In the genomic region with DNA sequence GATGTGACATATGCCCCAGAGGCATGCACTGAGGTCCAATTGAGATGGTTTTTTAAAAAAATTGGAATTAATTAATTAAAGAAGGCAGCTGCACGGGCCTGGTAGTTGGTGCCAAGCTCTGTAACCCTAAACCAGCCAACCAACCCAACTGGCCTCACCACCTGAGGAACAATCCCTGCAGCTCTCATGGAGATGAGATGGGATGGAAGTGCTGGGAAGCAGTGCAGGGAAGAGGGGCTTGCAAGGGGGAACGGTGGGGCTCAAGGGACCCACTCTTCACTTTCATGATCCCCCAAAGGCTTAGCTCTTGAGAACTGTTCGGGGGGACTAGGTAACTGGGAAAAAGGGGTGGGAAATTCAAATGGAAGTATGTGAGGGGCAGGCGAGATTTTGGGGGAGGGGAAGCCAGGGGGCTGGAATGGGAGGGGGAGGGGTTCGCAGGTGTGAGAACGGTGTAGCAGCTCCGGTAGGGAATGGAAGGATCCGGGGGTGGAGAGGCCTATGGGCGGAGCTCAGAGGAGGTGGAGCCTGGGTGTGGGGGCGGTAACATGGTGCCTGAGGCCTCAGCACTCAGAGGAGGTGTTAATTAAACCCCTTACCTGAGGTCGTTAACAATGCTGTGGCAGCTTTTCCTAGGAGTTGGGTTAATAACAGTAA, we compare ENCODE assay signal across 2 cellular contexts.
TF ChIP-seq lines count a peak whose summit lies in the region.

No MANE protein-coding gene starts in this region.

TF ChIP-seq in Ishikawa, 13 proteins besides CTCF, POLR2A, EP300 and RAD21 (continued from another document):
- no peak for TF ChIP-seq USF1 (IDR thresholded peaks at IDR 0.05)
- no peak for TF ChIP-seq CEBPB (IDR thresholded peaks at IDR 0.05)
- TF ChIP-seq, protein P1, sequence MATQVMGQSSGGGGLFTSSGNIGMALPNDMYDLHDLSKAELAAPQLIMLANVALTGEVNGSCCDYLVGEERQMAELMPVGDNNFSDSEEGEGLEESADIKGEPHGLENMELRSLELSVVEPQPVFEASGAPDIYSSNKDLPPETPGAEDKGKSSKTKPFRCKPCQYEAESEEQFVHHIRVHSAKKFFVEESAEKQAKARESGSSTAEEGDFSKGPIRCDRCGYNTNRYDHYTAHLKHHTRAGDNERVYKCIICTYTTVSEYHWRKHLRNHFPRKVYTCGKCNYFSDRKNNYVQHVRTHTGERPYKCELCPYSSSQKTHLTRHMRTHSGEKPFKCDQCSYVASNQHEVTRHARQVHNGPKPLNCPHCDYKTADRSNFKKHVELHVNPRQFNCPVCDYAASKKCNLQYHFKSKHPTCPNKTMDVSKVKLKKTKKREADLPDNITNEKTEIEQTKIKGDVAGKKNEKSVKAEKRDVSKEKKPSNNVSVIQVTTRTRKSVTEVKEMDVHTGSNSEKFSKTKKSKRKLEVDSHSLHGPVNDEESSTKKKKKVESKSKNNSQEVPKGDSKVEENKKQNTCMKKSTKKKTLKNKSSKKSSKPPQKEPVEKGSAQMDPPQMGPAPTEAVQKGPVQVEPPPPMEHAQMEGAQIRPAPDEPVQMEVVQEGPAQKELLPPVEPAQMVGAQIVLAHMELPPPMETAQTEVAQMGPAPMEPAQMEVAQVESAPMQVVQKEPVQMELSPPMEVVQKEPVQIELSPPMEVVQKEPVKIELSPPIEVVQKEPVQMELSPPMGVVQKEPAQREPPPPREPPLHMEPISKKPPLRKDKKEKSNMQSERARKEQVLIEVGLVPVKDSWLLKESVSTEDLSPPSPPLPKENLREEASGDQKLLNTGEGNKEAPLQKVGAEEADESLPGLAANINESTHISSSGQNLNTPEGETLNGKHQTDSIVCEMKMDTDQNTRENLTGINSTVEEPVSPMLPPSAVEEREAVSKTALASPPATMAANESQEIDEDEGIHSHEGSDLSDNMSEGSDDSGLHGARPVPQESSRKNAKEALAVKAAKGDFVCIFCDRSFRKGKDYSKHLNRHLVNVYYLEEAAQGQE (IDR thresholded peaks at IDR 0.05; ENCODE audit: low read depth), result no peak
- peak; percentile 88 for TF ChIP-seq NFIC (IDR thresholded peaks at IDR 0.05)
- no peak for TF ChIP-seq YY1 (IDR thresholded peaks at IDR 0.05; ENCODE audit: low read depth)
- TF ChIP-seq ZBTB7A (IDR thresholded peaks at IDR 0.05; ENCODE audit: low read depth), result peak; percentile 80; the same call in 1 of the 2 replicates
- TF ChIP-seq FOXM1 (IDR thresholded peaks at IDR 0.05; ENCODE audit: borderline replicate concordance, low read depth), result no peak
- TF ChIP-seq MAX (IDR thresholded peaks at IDR 0.05), result no peak
- no peak for TF ChIP-seq TAF1 (IDR thresholded peaks at IDR 0.05; ENCODE audit: low read depth)
- no peak for TF ChIP-seq TEAD4 (IDR thresholded peaks at IDR 0.05)
- no peak for TF ChIP-seq CREB1 (IDR thresholded peaks at IDR 0.05; ENCODE audit: low read depth)

TF ChIP-seq in WTC11, 78 proteins besides CTCF, POLR2A, EP300 and RAD21 (continued from another document):
- no peak for TF ChIP-seq STAT6 (CRISPR knock-in tag; conservative IDR thresholded peaks at IDR 0.05; ENCODE audit: low read depth)
- TF ChIP-seq ZSCAN18 (CRISPR knock-in tag; IDR thresholded peaks at IDR 0.05), result no peak
